In the genomic region with DNA sequence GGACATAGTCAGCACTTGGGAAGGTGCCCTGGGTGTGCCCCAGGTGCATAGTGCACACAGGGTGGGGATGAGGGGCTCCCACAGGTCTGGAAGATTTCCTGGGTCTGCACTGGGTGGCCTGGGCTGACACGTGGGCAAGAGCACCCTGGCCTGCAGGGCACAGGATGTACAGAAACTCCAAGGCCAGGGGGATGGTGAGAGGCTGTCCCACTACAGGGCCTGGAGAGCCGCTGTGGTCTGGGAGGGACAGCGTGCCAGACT, we compare ENCODE assay signal across 18 cellular contexts. TPM values are rescaled to one million over a fixed set of nuclear protein-coding genes. Genes with fewer than 3 reads are reported as not detected.
A peak's percentile ranks its signal among the peaks of the same experiment; 100 is the strongest.
DNase-seq lines count a peak whose midpoint lies in the region; ATAC-seq and TF ChIP-seq lines count a peak whose summit lies in the region.
"Had no signal": no experiment of that assay in that cellular context is flagged by ENCODE, and none has a peak within 500 bp of the region (broad histone marks: within the 10 kb centered on the region; RNA-seq: fewer than 3 reads in every experiment).

No MANE protein-coding gene starts in this region.

- TF ChIP-seq POLR2A in Peyer's patch (IDR thresholded peaks at IDR 0.05) = no peak
- no peak for TF ChIP-seq POLR2A in body of pancreas (IDR thresholded peaks at IDR 0.05)
- no peak for TF ChIP-seq POLR2A in sigmoid colon (IDR thresholded peaks at IDR 0.05)

- intact Hi-C loops in body of pancreas (cut with DNase I) = no loop called here
- intact Hi-C loops in sigmoid colon (cut with DNase I) = no loop called here

- TF ChIP-seq CTCF in Peyer's patch (IDR thresholded peaks at IDR 0.05) (no peak), body of pancreas (IDR thresholded peaks at IDR 0.05) (no peak), sigmoid colon (IDR thresholded peaks at IDR 0.05) (no peak)

- H3K27me3 ChIP-seq in Peyer's patch = no peaks in the 10 kb centered on the region
- H3K27me3 ChIP-seq in body of pancreas = no peaks in the 10 kb centered on the region
- peaks cover 0 to 69% (median 0%) of the 10 kb centered on the region in 3 experiments for H3K27me3 ChIP-seq in neuronal stem cell (ENCODE audit: control insufficient read depth in 3 of 3, insufficient read depth in 3 of 3, low read depth in 1 of 3, low read length in 3 of 3)
- no peaks in the 10 kb centered on the region for H3K27me3 ChIP-seq in stomach smooth muscle (ENCODE audit: control insufficient read depth in 1 of 2, insufficient read depth in 2 of 2, low read length in 2 of 2)
- no peaks in the 10 kb centered on the region for H3K27me3 ChIP-seq in sigmoid colon
- H3K27me3 ChIP-seq: BLaER1 treated with 17β-estradiol and CSF1 and Interleukin-3, amounts not matched to agents 10 nM and 100 nM had no signal

- no peak overlapping the region for H2BK120ac ChIP-seq in neuronal stem cell (ENCODE audit: low read depth, low read length)

- no peak overlapping the region for H3K4me2 ChIP-seq in neuronal stem cell (ENCODE audit: insufficient read depth, low read length, poor library complexity, severe bottlenecking)

- no peak overlapping the region for H2AFZ ChIP-seq in neuronal stem cell (ENCODE audit: low read length)
- H2AFZ ChIP-seq: GM23248 had no signal

- no peak overlapping the region for H3K4me3 ChIP-seq in Peyer's patch
- no peak overlapping the region for H3K4me3 ChIP-seq in body of pancreas
- H3K4me3 ChIP-seq in neuronal stem cell (ENCODE audit: low read length in 2 of 2) = no peak overlapping the region
- no peak overlapping the region for H3K4me3 ChIP-seq in stomach smooth muscle (ENCODE audit: low read length in 2 of 2)
- no peak overlapping the region for H3K4me3 ChIP-seq in sigmoid colon
- H3K4me3 ChIP-seq: BLaER1 treated with 17β-estradiol and CSF1 and Interleukin-3, amounts not matched to agents 10 nM and 100 nM; GM12878; GM23248 had no signal

- peak overlapping the region; percentile 57 for H3K18ac ChIP-seq in neuronal stem cell (ENCODE audit: low read length)

- H3K9me3 ChIP-seq in Peyer's patch (no peaks in the 10 kb centered on the region), body of pancreas (no peaks in the 10 kb centered on the region), neuronal stem cell (replicated peaks in 1 of 2; ENCODE audit: control insufficient read depth in 2 of 2, insufficient read depth in 1 of 2, low read depth in 1 of 2, low read length in 2 of 2) (peaks cover 0 to 3% of the 10 kb centered on the region in 2 donors), stomach smooth muscle (ENCODE audit: control insufficient read depth in 2 of 2, low read length in 2 of 2) (no peaks in the 10 kb centered on the region), sigmoid colon (no peaks in the 10 kb centered on the region)
- H3K9me3 ChIP-seq: BLaER1 treated with 17β-estradiol and CSF1 and Interleukin-3, amounts not matched to agents 10 nM and 100 nM had no signal

- H2BK15ac ChIP-seq in neuronal stem cell (ENCODE audit: low read length) = peak overlapping the region; percentile 37

- H3K4ac ChIP-seq in neuronal stem cell (ENCODE audit: low read length) = peak overlapping the region; percentile 76

- no peak overlapping the region for H2BK5ac ChIP-seq in neuronal stem cell (ENCODE audit: low read length)

- peaks cover 8 to 50% (median 18%) of the 10 kb centered on the region in 4 donors for H3K4me1 ChIP-seq in Peyer's patch
- peaks cover 78% of the 10 kb centered on the region for H3K4me1 ChIP-seq in body of pancreas
- peaks cover 11 to 24% of the 10 kb centered on the region in 2 donors for H3K4me1 ChIP-seq in neuronal stem cell (ENCODE audit: control insufficient read depth in 2 of 2, insufficient read depth in 1 of 2, low read depth in 1 of 2, low read length in 2 of 2)
- peaks cover 38% of the 10 kb centered on the region for H3K4me1 ChIP-seq in stomach smooth muscle (ENCODE audit: control insufficient read depth, insufficient read depth, low read length)
- peaks cover 0 to 39% (median 37%) of the 10 kb centered on the region in 4 donors for H3K4me1 ChIP-seq in sigmoid colon

- no peak overlapping the region for H3K14ac ChIP-seq in neuronal stem cell (ENCODE audit: low read length)

- WGBS in body of pancreas, 2 donors = 76% methylated on average over 3 of the region's 3 CpGs; no CpG with 5 or more reads in 1 of the 2 donors
- WGBS in neuronal stem cell (ENCODE audit: extremely low coverage in 2 of 2, insufficient read length in 2 of 2, insufficient replicate concordance in 1 of 2), 2 donors = no CpG with 5 or more reads among the region's 3 CpGs
- WGBS in sigmoid colon, 2 donors = 61 to 80% methylated on average over 3 of the region's 3 CpGs

- H3K36me3 ChIP-seq in Peyer's patch = no peaks in the 10 kb centered on the region
- H3K36me3 ChIP-seq in body of pancreas (replicated peaks in 1 of 2; ENCODE audit: insufficient read depth in 1 of 2, low read depth in 2 of 2) = no peaks in the 10 kb centered on the region
- no peaks in the 10 kb centered on the region for H3K36me3 ChIP-seq in neuronal stem cell (replicated peaks in 1 of 2; ENCODE audit: control insufficient read depth in 2 of 2, insufficient read depth in 2 of 2, low read length in 2 of 2)
- H3K36me3 ChIP-seq in stomach smooth muscle (ENCODE audit: control insufficient read depth in 2 of 2, insufficient read depth in 2 of 2, low read length in 2 of 2) = no peaks in the 10 kb centered on the region
- H3K36me3 ChIP-seq in sigmoid colon = no peaks in the 10 kb centered on the region
- H3K36me3 ChIP-seq: BLaER1 treated with 17β-estradiol and CSF1 and Interleukin-3, amounts not matched to agents 10 nM and 100 nM had no signal

- peak in 2 of 3 donors; percentile 65 to 70 for DNase-seq in Peyer's patch
- no peak for DNase-seq in body of pancreas
- no peak for DNase-seq in neuronal stem cell (ENCODE audit: low spot score)
- no peak for DNase-seq in sigmoid colon
- DNase-seq in NCI-H82 treated with DMSO at 0.1 percent for 48 hours (lab: John Stamatoyannopoulos, UW; ENCODE audit: unreplicated experiment) = no peak
- DNase-seq: ACHN; Calu3; CD4-positive, CD25-positive, alpha-beta regulatory T cell; DMS 273 treated with DMSO at 0.1 percent for 48 hours; GM23248 had no signal

- no peak overlapping the region for H4K91ac ChIP-seq in neuronal stem cell (ENCODE audit: low read depth, low read length, poor library complexity)

- no peak for ATAC-seq in body of pancreas
- no peak for ATAC-seq in HG02759 (IDR thresholded peaks at IDR 0.05; ENCODE audit: unreplicated experiment)
- ATAC-seq: GM12878, HCT116 had no signal

- no peak overlapping the region for H4K8ac ChIP-seq in neuronal stem cell (ENCODE audit: low read depth, low read length)

- H3K79me1 ChIP-seq in neuronal stem cell (ENCODE audit: low read depth, low read length) = peaks cover 3% of the 10 kb centered on the region

- H2BK12ac ChIP-seq in neuronal stem cell (ENCODE audit: low read length) = peak overlapping the region; percentile 22

- H3K23ac ChIP-seq in neuronal stem cell (ENCODE audit: low read depth, low read length, poor library complexity) = peak overlapping the region; percentile 73

- H3K9ac ChIP-seq in neuronal stem cell (ENCODE audit: low read depth, low read length, poor library complexity) = no peak overlapping the region
- no peak overlapping the region for H3K9ac ChIP-seq in stomach smooth muscle (ENCODE audit: low read length in 2 of 2)
- H3K9ac ChIP-seq: GM23248 had no signal

- TF ChIP-seq EP300 in sigmoid colon (IDR thresholded peaks at IDR 0.05) = no peak

- H2AK5ac ChIP-seq in neuronal stem cell (ENCODE audit: low read depth, low read length) = peak overlapping the region; percentile 74

- H3K27ac ChIP-seq in Peyer's patch (peak overlapping the region in 1 of 4 donors; percentile 67), body of pancreas (peak overlapping the region in 3 of 4 donors; percentile 88 to 97 (median 94)), neuronal stem cell (replicated peaks; ENCODE audit: low read length) (no peak overlapping the region), stomach smooth muscle (ENCODE audit: low read length) (peak overlapping the region; percentile 58), sigmoid colon (peak overlapping the region in 1 of 4 donors; percentile 46)
- H3K27ac ChIP-seq: GM23248 had no signal

RNA-seq across cellular contexts. Expression of a gene that starts 35.8 kb away (rescaled TPM):
- 10 to 100 TPM; 30.5 to 78.3 (median 54.0) TPM for total RNA-seq in Peyer's patch
- total RNA-seq in body of pancreas = 10 to 100 TPM; 12.5 to 36.3 TPM
- polyA plus RNA-seq in neuronal stem cell (2013, experiment 1 of 2) = 2.1 TPM
- 1.6 TPM for polyA plus RNA-seq in neuronal stem cell (2013, experiment 2 of 2)
- 10 to 100 TPM in 2 of 4 donors, 1 to 10 TPM in 2; 8.6 to 10.5 (median 10.1) TPM for total RNA-seq in sigmoid colon
- 10 to 100 TPM in 1 of 3 donors, 1 to 10 TPM in 2; 9.6 to 26.9 (median 9.9) TPM for polyA plus RNA-seq in sigmoid colon

RNA-seq across cellular contexts. Expression of a gene that starts 45.1 kb away (rescaled TPM):
- total RNA-seq in Peyer's patch (under 1 TPM in 1 of 4 donors, not detected in 3; 0.40 TPM), body of pancreas (1 to 10 TPM; 2.0 to 4.7 TPM), sigmoid colon (1 to 10 TPM in 2 of 4 donors, under 1 TPM in 2; 0.68 to 4.6 (median 2.0) TPM)
- not detected for polyA plus RNA-seq in neuronal stem cell (2013, experiment 1 of 2)
- polyA plus RNA-seq in neuronal stem cell (2013, experiment 2 of 2) = not detected
- 1 to 10 TPM in 2 of 3 donors, under 1 TPM in 1; 0.58 to 1.2 (median 1.2) TPM for polyA plus RNA-seq in sigmoid colon
- total RNA-seq: A172, Calu3, Daoy, GM12878, GM23248, HT1080 had no signal
- polyA plus RNA-seq: GM23248 had no signal

RNA-seq across cellular contexts. Expression of a gene that starts 59.1 kb away (rescaled TPM):
- not detected for total RNA-seq in Peyer's patch
- total RNA-seq in body of pancreas = not detected
- not detected for polyA plus RNA-seq in neuronal stem cell (2013, experiment 1 of 2)
- polyA plus RNA-seq in neuronal stem cell (2013, experiment 2 of 2) = not detected
- not detected for total RNA-seq in sigmoid colon
- not detected for polyA plus RNA-seq in sigmoid colon
- total RNA-seq: A172; Calu3; CD4-positive, CD25-positive, alpha-beta regulatory T cell; Daoy; GM12878; GM23248; HT1080 had no signal
- polyA plus RNA-seq: CD4-positive, CD25-positive, alpha-beta regulatory T cell; GM12878; GM23248 had no signal

Comparison
In these comparisons a context has a peak if more than half of its experiments do, and no peak if none do; other contexts are left out.
1. DNase-seq: peak in Peyer's patch (2 of 3); none in body of pancreas (0 of 4), neuronal stem cell (single experiment), sigmoid colon (single experiment) and NCI-H82 treated with DMSO at 0.1 percent for 48 hours (single experiment).